Comparison of ENCODE assay signal across 9 cellular contexts in genomic region chrX:136759968-136760367, GRCh38. TPM values are rescaled to one million over a fixed set of nuclear protein-coding genes. Genes with fewer than 3 reads are reported as not detected.
A peak's percentile ranks its signal among the peaks of the same experiment; 100 is the strongest.
DNase-seq lines count a peak whose midpoint lies in the region; FAIRE-seq and TF ChIP-seq lines count a peak whose summit lies in the region.
"Had no signal": no experiment of that assay in that cellular context is flagged by ENCODE, and none has a peak within 500 bp of the region (broad histone marks: within the 10 kb centered on the region; RNA-seq: fewer than 3 reads in every experiment).

No MANE protein-coding gene starts in this region.

- FAIRE-seq in GM18507 (lab: Jason Lieb, UNC): peak; percentile 98
- no peak for FAIRE-seq in urothelium cell line (lab: Jason Lieb, UNC)

- H3K27me3 ChIP-seq in H7 (ENCODE audit: control insufficient read depth, insufficient read depth, low read length) (no peaks in the 10 kb centered on the region), neural progenitor cell (no peaks in the 10 kb centered on the region)

- no peaks in the 10 kb centered on the region for H3K36me3 Mint-ChIP-seq in neural progenitor cell

- H3K9me3 Mint-ChIP-seq in neural progenitor cell: peaks cover 11% of the 10 kb centered on the region

- H3K36me3 ChIP-seq in H7 (replicated peaks; ENCODE audit: control insufficient read depth, insufficient read depth, low read length) (no peaks in the 10 kb centered on the region), neural progenitor cell (no peaks in the 10 kb centered on the region)

- H2AFZ ChIP-seq in neural progenitor cell (replicated peaks): no peak overlapping the region

- no peak overlapping the region for H3K27ac ChIP-seq in neural progenitor cell

- no peak overlapping the region for H3K4me3 Mint-ChIP-seq in neural progenitor cell

- peaks cover 10% of the 10 kb centered on the region for H3K4me1 Mint-ChIP-seq in neural progenitor cell

- no peaks in the 10 kb centered on the region for H4K20me1 ChIP-seq in neural progenitor cell (ENCODE audit: low read depth)

- H3K4me2 ChIP-seq in neural progenitor cell: no peak overlapping the region

- no peak overlapping the region for H3K9ac ChIP-seq in neural progenitor cell

- DNase-seq in GM18507 (ENCODE audit: extremely low spot score, insufficient read length, low read depth): no peak
- DNase-seq in H7: peak; percentile 44
- peak; percentile 79 for DNase-seq in MV-4-11 (lab: John Stamatoyannopoulos, UW)
- DNase-seq in iPS-NIHi11 (ENCODE audit: low spot score): peak; percentile 11
- DNase-seq in neural progenitor cell (ENCODE audit: low spot score): no peak
- DNase-seq in urothelium cell line (ENCODE audit: low spot score): no peak
- no peak for DNase-seq in H4 (ENCODE audit: low spot score)
- no peak for DNase-seq in T-helper 1 cell
- DNase-seq: RPMI8226 had no signal

- no peaks in the 10 kb centered on the region for H3K27me3 Mint-ChIP-seq in neural progenitor cell (ENCODE audit: insufficient read depth, low read depth)

- no peaks in the 10 kb centered on the region for H3K9me3 ChIP-seq in neural progenitor cell (ENCODE audit: low read depth)

- no peak overlapping the region for H3K27ac Mint-ChIP-seq in neural progenitor cell

- no peak overlapping the region for H3K4me3 ChIP-seq in H7 (ENCODE audit: insufficient read depth, low read depth, low read length)
- no peak overlapping the region for H3K4me3 ChIP-seq in neural progenitor cell

- TF ChIP-seq CTCF in neural progenitor cell (IDR thresholded peaks at IDR 0.05): no peak

- no peaks in the 10 kb centered on the region for H3K79me2 ChIP-seq in neural progenitor cell (ENCODE audit: low read depth)

- H3F3A ChIP-seq in neural progenitor cell (ENCODE audit: low read depth): no peaks in the 10 kb centered on the region

- no peaks in the 10 kb centered on the region for H3K4me1 ChIP-seq in neural progenitor cell

RNA-seq across cellular contexts. Expression of gene ARHGEF6, which starts 20.8 kb away (rescaled TPM):
- 12.4 and 17.3 TPM in 2 replicates for total RNA-seq in H7 (2014; rRNA removed; shearing (Covaris generic))
- total RNA-seq in neural progenitor cell (ENCODE audit: low replicate concordance): 2.0 and 3.2 TPM in 2 replicates
- 6.6 and 8.0 TPM in 2 replicates for total RNA-seq in H4 (2014; rRNA removed; shearing (Covaris generic))

Comparison
In these comparisons a context has a peak if more than half of its experiments do, and no peak if none do; other contexts are left out.
1. DNase-seq: peak in H7 (single experiment), MV-4-11 (single experiment) and iPS-NIHi11 (single experiment); none in GM18507 (single experiment), neural progenitor cell (single experiment), urothelium cell line (single experiment), H4 (single experiment) and T-helper 1 cell (0 of 5).